17 cellular contexts compared by ENCODE assay signal in the genomic region with DNA sequence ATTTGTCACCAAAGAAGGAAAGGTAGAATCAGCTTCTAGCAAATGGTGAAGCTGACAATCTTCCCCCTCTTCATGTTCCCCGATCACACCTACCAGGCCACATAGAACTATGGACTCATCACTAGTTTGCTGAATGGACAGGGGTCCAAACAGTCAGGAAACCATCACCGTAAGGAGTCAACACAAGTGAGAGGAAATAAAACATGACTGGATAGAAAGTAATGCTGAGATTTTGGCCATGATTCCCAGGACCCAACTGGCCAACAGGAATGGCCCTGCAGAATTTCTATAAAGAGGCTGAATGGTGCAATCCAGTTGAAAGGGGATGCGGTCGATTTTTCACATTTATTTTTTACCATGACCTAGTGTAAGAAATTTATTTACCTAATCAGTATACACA. TPM values are rescaled to one million over a fixed set of nuclear protein-coding genes. Genes with fewer than 3 reads are reported as not detected.
"Had no signal": no experiment of that assay in that cellular context is flagged by ENCODE, and none has a peak within 500 bp of the region (broad histone marks: within the 10 kb centered on the region; RNA-seq: fewer than 3 reads in every experiment).

No MANE protein-coding gene starts in this region.

- H3K9me3 ChIP-seq: mucosa of descending colon had no signal

- ATAC-seq: activated CD8-positive, alpha-beta T cell treated with anti-CD3 and anti-CD28 coated beads for 36 hours; activated T-cell treated with anti-CD3 and anti-CD28 coated beads, Interleukin-2, amount 50 U/mL, for 72 hours; mucosa of descending colon; natural killer cell treated with Interleukin-12 subunit alpha and Interleukin-12 subunit beta and Interleukin-15 and Interleukin-18, amount 100 ng/mL, for 72 hours had no signal

- H3K9me3 Mint-ChIP-seq: activated CD8-positive, alpha-beta T cell treated with anti-CD3 and anti-CD28 coated beads for 36 hours; T-helper 1 cell treated with Interleukin-12 subunit alpha and Interleukin-12 subunit beta and Interleukin-4 antibody, amounts not matched to agents 30 μg/mL and 1 μg/mL, for 36 hours had no signal

- H3K27me3 ChIP-seq: cardiac muscle cell had no signal

- H3K36me3 Mint-ChIP-seq: natural killer cell treated with Interleukin-12 subunit alpha and Interleukin-12 subunit beta and Interleukin-15 and Interleukin-18, amount 100 ng/mL, for 72 hours had no signal

- H3K4me3 Mint-ChIP-seq: activated CD8-positive, alpha-beta T cell treated with anti-CD3 and anti-CD28 coated beads for 36 hours; activated T-cell treated with anti-CD3 and anti-CD28 coated beads, Interleukin-2, amount 50 U/mL, for 72 hours; natural killer cell treated with Interleukin-12 subunit alpha and Interleukin-12 subunit beta and Interleukin-15 and Interleukin-18, amount 100 ng/mL, for 72 hours; T-helper 1 cell treated with Interleukin-12 subunit alpha and Interleukin-12 subunit beta and Interleukin-4 antibody, amounts not matched to agents 30 μg/mL and 1 μg/mL, for 36 hours had no signal

- H3K27ac Mint-ChIP-seq: activated CD8-positive, alpha-beta T cell treated with anti-CD3 and anti-CD28 coated beads for 36 hours; activated T-cell treated with anti-CD3 and anti-CD28 coated beads, Interleukin-2, amount 50 U/mL, for 72 hours; natural killer cell treated with Interleukin-12 subunit alpha and Interleukin-12 subunit beta and Interleukin-15 and Interleukin-18, amount 100 ng/mL, for 72 hours; T-helper 1 cell treated with Interleukin-12 subunit alpha and Interleukin-12 subunit beta and Interleukin-4 antibody, amounts not matched to agents 30 μg/mL and 1 μg/mL, for 36 hours had no signal

- H3K27ac ChIP-seq: cardiac muscle cell, SK-N-MC had no signal

- FAIRE-seq: small intestine had no signal

- H3K36me3 ChIP-seq: cardiac muscle cell had no signal

- DNase-seq: activated CD4-positive, alpha-beta T cell treated with anti-CD3 and anti-CD28 coated beads for 4 hours; activated CD8-positive, alpha-beta memory T cell treated with anti-CD3 and anti-CD28 coated beads, Interleukin-2, amount 50 U/mL, for 4 hours; activated CD8-positive, alpha-beta T cell treated with anti-CD3 and anti-CD28 coated beads for 36 hours; activated gamma-delta T cell treated with Interleukin-2 at 50 U/mL for 16 hours; activated T-cell treated with anti-CD3 and anti-CD28 coated beads, Interleukin-2, amount 50 U/mL, for 72 hours; aorta; cortex of kidney; effector CD8-positive, alpha-beta T cell; hypothalamus; mucosa of descending colon; small intestine; substantia nigra; trophoblast cell had no signal

- H3K4me3 ChIP-seq: cardiac muscle cell, mucosa of descending colon, SK-N-MC had no signal

RNA-seq across cellular contexts. Expression of a gene that starts 10.7 kb away (rescaled TPM):
- total RNA-seq: natural killer cell treated with Interleukin-12 subunit alpha and Interleukin-12 subunit beta and Interleukin-15 and Interleukin-18, amount 100 ng/mL, for 72 hours had no signal
